In genomic region chr11:15575409-15575808, GRCh38 we compare ENCODE assay signal across 23 cellular contexts.
"Had no signal": no experiment of that assay in that cellular context is flagged by ENCODE, and none has a peak within 500 bp of the region (broad histone marks: within the 10 kb centered on the region; RNA-seq: fewer than 3 reads in every experiment).

No MANE protein-coding gene starts in this region.

- ATAC-seq: effector memory CD8-positive, alpha-beta T cell; foreskin keratinocyte; heart right ventricle; left cardiac atrium; left lung; left ventricle myocardium superior; lower lobe of right lung; mucosa of descending colon had no signal

- FAIRE-seq: colon, endothelial cell of umbilical vein, frontal cortex, islet of Langerhans, keratinocyte had no signal

- H3K4me1 Mint-ChIP-seq: mesothelial cell of epicardium, naive B cell had no signal

- H3K4me3 ChIP-seq: esophagus muscularis mucosa, heart right ventricle, left lung, lower lobe of right lung, mucosa of descending colon had no signal

- H3K27ac ChIP-seq: esophagus muscularis mucosa, foreskin keratinocyte, lower lobe of right lung had no signal

- H3K27me3 ChIP-seq: esophagus muscularis mucosa, foreskin keratinocyte, heart right ventricle, left lung had no signal

- H3K9me3 Mint-ChIP-seq: dendritic cell treated with granulocyte-macrophage colony-stimulating factor and Interleukin-4, amounts not matched to agents 40 ng/mL and 50 ng/mL, for 4 days; mesothelial cell of epicardium had no signal

- H3K4me3 Mint-ChIP-seq: dendritic cell treated with granulocyte-macrophage colony-stimulating factor and Interleukin-4, amounts not matched to agents 40 ng/mL and 50 ng/mL, for 4 days; effector memory CD8-positive, alpha-beta T cell; mesothelial cell of epicardium; naive B cell had no signal

- H3K4me1 ChIP-seq: foreskin keratinocyte, left lung, lower lobe of right lung had no signal

- DNase-seq: cortex of kidney; effector CD8-positive, alpha-beta T cell; effector memory CD8-positive, alpha-beta T cell; foreskin keratinocyte; glutamatergic neuron; head of caudate nucleus; heart right ventricle; hippocampal formation; left cardiac atrium; left lung; left ventricle myocardium superior; lower lobe of right lung; mesenchymal stem cell; mucosa of descending colon; naive B cell had no signal

- H3K36me3 Mint-ChIP-seq: mesothelial cell of epicardium, naive B cell had no signal

- H3K9me3 ChIP-seq: esophagus muscularis mucosa, heart right ventricle, left lung, lower lobe of right lung, mucosa of descending colon had no signal

- H3K36me3 ChIP-seq: esophagus muscularis mucosa, heart right ventricle, left lung, lower lobe of right lung had no signal

- H3K27ac Mint-ChIP-seq: dendritic cell treated with granulocyte-macrophage colony-stimulating factor and Interleukin-4, amounts not matched to agents 40 ng/mL and 50 ng/mL, for 4 days; effector memory CD8-positive, alpha-beta T cell; mesothelial cell of epicardium; naive B cell had no signal

- H3K27me3 Mint-ChIP-seq: dendritic cell treated with granulocyte-macrophage colony-stimulating factor and Interleukin-4, amounts not matched to agents 40 ng/mL and 50 ng/mL, for 4 days; effector memory CD8-positive, alpha-beta T cell; naive B cell had no signal
